In the genomic region with DNA sequence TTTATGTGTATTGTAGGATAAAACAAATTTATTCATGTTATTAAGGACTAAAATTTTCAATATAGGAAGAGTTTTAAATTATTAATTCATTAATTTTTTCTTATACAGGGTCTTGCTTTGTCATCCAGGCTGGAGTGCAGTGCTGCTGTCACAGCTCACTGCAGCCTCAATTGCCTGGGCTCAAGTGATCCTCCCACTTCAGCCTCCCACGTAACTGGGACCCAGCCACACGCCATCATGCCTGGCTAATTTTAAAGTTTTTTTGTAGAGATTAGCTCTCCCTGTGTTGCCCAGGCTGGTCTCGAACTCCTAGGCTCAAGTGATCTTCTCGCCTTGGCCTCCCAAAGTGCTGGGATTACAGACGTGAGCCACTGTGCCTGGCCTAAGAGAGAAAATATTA, we compare ENCODE assay signal across 20 cellular contexts.
"Had no signal": no experiment of that assay in that cellular context is flagged by ENCODE, and none has a peak within 500 bp of the region (broad histone marks: within the 10 kb centered on the region; RNA-seq: fewer than 3 reads in every experiment).

No MANE protein-coding gene starts in this region.

- H3K27ac ChIP-seq: SJSA1, SK-N-MC had no signal

- DNase-seq: KBM-7, MG63, NCI-H1092, NCI-H1105 treated with DMSO at 0.1 percent for 48 hours, NCI-H1417 treated with DMSO at 0.1 percent for 48 hours, NCI-H146, NCI-H1694 treated with DMSO at 0.1 percent for 48 hours, NCI-H1930, NCI-H2081, NCI-H2107, NCI-H2227 treated with DMSO at 0.1 percent for 48 hours, NCI-H524, NCI-H69, NCI-H774, Right ventricle myocardium superior, RPMI8226, SIG-M5, SW 1271 had no signal

- H3K9me3 ChIP-seq: MG63, SJSA1 had no signal

- H3K27me3 ChIP-seq: MG63, SJSA1 had no signal

- H3K4me3 ChIP-seq: MG63, SJSA1, SK-N-MC had no signal

- H3K4me1 ChIP-seq: SJSA1 had no signal
